In the genomic region with DNA sequence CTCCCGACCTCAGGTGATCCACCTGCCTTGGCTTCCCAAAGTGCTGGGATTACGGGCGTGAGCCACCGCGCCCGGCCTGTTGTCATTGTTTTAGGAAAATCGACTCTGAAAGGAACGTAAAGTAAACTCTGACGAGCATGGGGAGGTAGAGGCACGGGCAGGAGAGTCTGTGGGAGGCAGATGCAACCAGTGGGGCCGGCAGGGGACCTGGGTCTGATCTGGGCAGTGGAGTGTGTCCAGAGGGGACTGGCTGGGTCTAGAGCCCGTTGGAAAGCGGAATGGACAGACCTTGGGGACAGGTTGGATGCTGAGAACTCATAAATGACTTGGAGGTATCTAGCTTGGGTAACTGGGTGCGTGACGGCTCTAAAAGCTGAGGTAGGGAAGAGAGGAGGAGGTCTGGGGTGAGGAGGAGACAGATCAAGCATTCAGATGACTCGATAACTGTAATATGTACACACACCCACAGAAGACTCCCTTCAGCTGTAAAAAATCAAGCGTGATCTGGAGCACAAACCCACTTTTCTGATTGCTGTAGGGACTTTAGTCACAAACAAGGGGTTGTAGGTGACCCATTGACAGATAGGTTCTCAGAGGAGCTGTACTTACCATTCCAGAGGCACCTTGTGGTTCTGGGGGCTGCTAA, we compare ENCODE assay signal across 16 cellular contexts. TPM values are rescaled to one million over a fixed set of nuclear protein-coding genes. Genes with fewer than 3 reads are reported as not detected.
DNase-seq lines count a peak whose midpoint lies in the region; ATAC-seq and TF ChIP-seq lines count a peak whose summit lies in the region.
"Had no signal": no experiment of that assay in that cellular context is flagged by ENCODE, and none has a peak within 500 bp of the region (broad histone marks: within the 10 kb centered on the region; RNA-seq: fewer than 3 reads in every experiment).

No MANE protein-coding gene starts in this region.

- TF ChIP-seq CTCF in mesothelial cell of epicardium (IDR thresholded peaks at IDR 0.05; ENCODE audit: unreplicated experiment) = no peak

- H3K4me3 Mint-ChIP-seq in T-helper 2 cell treated with Interferon-gamma antibody and Interleukin-4, amounts not matched to agents 5 μg/mL and 100 μg/mL, for 36 hours = no peak overlapping the region
- no peak overlapping the region for H3K4me3 Mint-ChIP-seq in mesothelial cell of epicardium
- H3K4me3 Mint-ChIP-seq in stimulated activated naive B cell treated with anti-CD40 and anti-IgM and Interleukin-4, amounts not matched to agents 10 μg/mL and 1 μg/mL and 100 μg/mL, for 72 hours = no peak overlapping the region

- no peaks in the 10 kb centered on the region for H3K9me3 Mint-ChIP-seq in T-helper 2 cell treated with Interferon-gamma antibody and Interleukin-4, amounts not matched to agents 5 μg/mL and 100 μg/mL, for 36 hours
- no peaks in the 10 kb centered on the region for H3K9me3 Mint-ChIP-seq in mesothelial cell of epicardium
- no peaks in the 10 kb centered on the region for H3K9me3 Mint-ChIP-seq in stimulated activated naive B cell treated with anti-CD40 and anti-IgM and Interleukin-4, amounts not matched to agents 10 μg/mL and 1 μg/mL and 100 μg/mL, for 72 hours

- no peaks in the 10 kb centered on the region for H3K27me3 Mint-ChIP-seq in T-helper 2 cell treated with Interferon-gamma antibody and Interleukin-4, amounts not matched to agents 5 μg/mL and 100 μg/mL, for 36 hours (ENCODE audit: low read depth)
- no peaks in the 10 kb centered on the region for H3K27me3 Mint-ChIP-seq in mesothelial cell of epicardium (ENCODE audit: low read depth)
- H3K27me3 Mint-ChIP-seq in stimulated activated naive B cell treated with anti-CD40 and anti-IgM and Interleukin-4, amounts not matched to agents 10 μg/mL and 1 μg/mL and 100 μg/mL, for 72 hours = no peaks in the 10 kb centered on the region

- H3K4me1 Mint-ChIP-seq in T-helper 2 cell treated with Interferon-gamma antibody and Interleukin-4, amounts not matched to agents 5 μg/mL and 100 μg/mL, for 36 hours (ENCODE audit: low read depth) = peaks cover 35% of the 10 kb centered on the region
- peaks cover 74% of the 10 kb centered on the region for H3K4me1 Mint-ChIP-seq in mesothelial cell of epicardium
- peaks cover 55 to 76% of the 10 kb centered on the region in 2 donors for H3K4me1 Mint-ChIP-seq in stimulated activated naive B cell treated with anti-CD40 and anti-IgM and Interleukin-4, amounts not matched to agents 10 μg/mL and 1 μg/mL and 100 μg/mL, for 72 hours

- peaks cover 19% of the 10 kb centered on the region for H3K36me3 Mint-ChIP-seq in T-helper 2 cell treated with Interferon-gamma antibody and Interleukin-4, amounts not matched to agents 5 μg/mL and 100 μg/mL, for 36 hours (ENCODE audit: low read depth)
- H3K36me3 Mint-ChIP-seq in mesothelial cell of epicardium = peaks cover 9% of the 10 kb centered on the region
- H3K36me3 Mint-ChIP-seq in stimulated activated naive B cell treated with anti-CD40 and anti-IgM and Interleukin-4, amounts not matched to agents 10 μg/mL and 1 μg/mL and 100 μg/mL, for 72 hours = peaks cover 45 to 80% of the 10 kb centered on the region in 2 donors

- no peak for ATAC-seq in stimulated activated naive B cell treated with anti-CD40 and anti-IgM and Interleukin-4, amounts not matched to agents 10 μg/mL and 1 μg/mL and 100 μg/mL, for 72 hours (replicated peaks)

- DNase-seq in T-helper 2 cell treated with Interferon-gamma antibody and Interleukin-4, amounts not matched to agents 5 μg/mL and 100 μg/mL, for 36 hours (ENCODE audit: low spot score) = no peak
- no peak for DNase-seq in T-helper 2 cell
- peak; percentile 50 for DNase-seq in amniotic epithelial cell (ENCODE audit: low read depth)
- DNase-seq in mesothelial cell of epicardium (ENCODE audit: low spot score in 2 of 2, unreplicated experiment in 2 of 2) = no peak
- DNase-seq in stimulated activated naive B cell treated with anti-CD40 and anti-IgM and Interleukin-4, amounts not matched to agents 10 μg/mL and 1 μg/mL and 100 μg/mL, for 72 hours = no peak
- no peak for DNase-seq in HCEC 1CT
- DNase-seq in NCI-H146 (lab: John Stamatoyannopoulos, UW) = no peak
- DNase-seq in NCI-H82 (lab: John Stamatoyannopoulos, UW) = no peak
- DNase-seq: 8988T; activated CD4-positive, alpha-beta T cell treated with anti-CD3 and anti-CD28 coated beads for 48 hours; midbrain; MM.1S; PC-9; substantia nigra; T-helper 1 cell had no signal

- H3K27ac Mint-ChIP-seq in T-helper 2 cell treated with Interferon-gamma antibody and Interleukin-4, amounts not matched to agents 5 μg/mL and 100 μg/mL, for 36 hours = peak overlapping the region; percentile 69
- H3K27ac Mint-ChIP-seq in mesothelial cell of epicardium = peak overlapping the region; percentile 88
- H3K27ac Mint-ChIP-seq in stimulated activated naive B cell treated with anti-CD40 and anti-IgM and Interleukin-4, amounts not matched to agents 10 μg/mL and 1 μg/mL and 100 μg/mL, for 72 hours = peak overlapping the region; percentile 22

RNA-seq across cellular contexts. Expression of a gene that starts 22.4 kb away (rescaled TPM):
- total RNA-seq in mesothelial cell of epicardium = 40.3 to 44.2 TPM (median 43.0 TPM) in 3 replicates

RNA-seq across cellular contexts. Expression of a gene that starts 34.1 kb away (rescaled TPM):
- total RNA-seq in mesothelial cell of epicardium = 81.2 to 85.2 TPM (median 81.3 TPM) in 3 replicates

RNA-seq across cellular contexts. Expression of a gene that starts 50.2 kb away (rescaled TPM):
- total RNA-seq in mesothelial cell of epicardium = not detected in 3 replicates
- total RNA-seq: HT-29, PC-9 had no signal

Comparison
In these comparisons a context has a peak if more than half of its experiments do, and no peak if none do; other contexts are left out.
1. H3K27ac Mint-ChIP-seq: peak in every context shown above with its lines; median percentile 88 in mesothelial cell of epicardium; 69 in T-helper 2 cell treated with Interferon-gamma antibody and Interleukin-4, amounts not matched to agents 5 μg/mL and 100 μg/mL, for 36 hours; 22 in stimulated activated naive B cell treated with anti-CD40 and anti-IgM and Interleukin-4, amounts not matched to agents 10 μg/mL and 1 μg/mL and 100 μg/mL, for 72 hours.